In genomic region chr22:37932401-37932800, GRCh38 we compare ENCODE assay signal across 13 cellular contexts. TPM values are rescaled to one million over a fixed set of nuclear protein-coding genes. Genes with fewer than 3 reads are reported as not detected.
"Had no signal": no experiment of that assay in that cellular context is flagged by ENCODE, and none has a peak within 500 bp of the region (broad histone marks: within the 10 kb centered on the region; RNA-seq: fewer than 3 reads in every experiment).

No MANE protein-coding gene starts in this region.

- H3K9me3 ChIP-seq: psoas muscle had no signal

- H3K27ac ChIP-seq: brain microvascular endothelial cell had no signal

- H3K4me3 ChIP-seq: psoas muscle had no signal

- H3K27me3 ChIP-seq: brain microvascular endothelial cell had no signal

- DNase-seq: activated CD4-positive, CD25-positive, alpha-beta regulatory T cell; activated naive CD4-positive, alpha-beta T cell treated with anti-CD3 and anti-CD28 coated beads, Interleukin-2, amount 50 U/mL, for 16 hours; brain microvascular endothelial cell; cerebellar nuclear complex; effector memory CD8-positive, alpha-beta T cell; immature natural killer cell; psoas muscle; stimulated activated CD4-positive, alpha-beta T cell treated with anti-CD3 and anti-CD28 coated beads, Interleukin-2, amount 100 ng/mL, for 48 hours had no signal

- ATAC-seq: effector memory CD8-positive, alpha-beta T cell; natural killer cell treated with Interleukin-12 subunit alpha and Interleukin-12 subunit beta and Interleukin-15 and Interleukin-18, amount 100 ng/mL, for 72 hours; psoas muscle had no signal

RNA-seq across cellular contexts. Expression of gene C22orf23, which starts 21.0 kb away (rescaled TPM):
- total RNA-seq: epithelial cell of proximal tubule; fibroblast of villous mesenchyme; mucosa of gallbladder; T-helper 2 cell treated with Interferon-gamma antibody and Interleukin-4, amounts not matched to agents 100 ng/mL and 5 ng/mL, for 36 hours had no signal
- polyA plus RNA-seq: immature natural killer cell had no signal

RNA-seq across cellular contexts. Expression of gene SOX10, which starts 52.0 kb away (rescaled TPM):
- total RNA-seq: epithelial cell of proximal tubule; fibroblast of villous mesenchyme; natural killer cell treated with Interleukin-12 subunit alpha and Interleukin-12 subunit beta and Interleukin-15 and Interleukin-18, amount 100 ng/mL, for 72 hours; T-helper 2 cell treated with Interferon-gamma antibody and Interleukin-4, amounts not matched to agents 100 ng/mL and 5 ng/mL, for 36 hours had no signal
- polyA plus RNA-seq: immature natural killer cell had no signal
